ENCODE assay signal across 9 cellular contexts in the genomic region with DNA sequence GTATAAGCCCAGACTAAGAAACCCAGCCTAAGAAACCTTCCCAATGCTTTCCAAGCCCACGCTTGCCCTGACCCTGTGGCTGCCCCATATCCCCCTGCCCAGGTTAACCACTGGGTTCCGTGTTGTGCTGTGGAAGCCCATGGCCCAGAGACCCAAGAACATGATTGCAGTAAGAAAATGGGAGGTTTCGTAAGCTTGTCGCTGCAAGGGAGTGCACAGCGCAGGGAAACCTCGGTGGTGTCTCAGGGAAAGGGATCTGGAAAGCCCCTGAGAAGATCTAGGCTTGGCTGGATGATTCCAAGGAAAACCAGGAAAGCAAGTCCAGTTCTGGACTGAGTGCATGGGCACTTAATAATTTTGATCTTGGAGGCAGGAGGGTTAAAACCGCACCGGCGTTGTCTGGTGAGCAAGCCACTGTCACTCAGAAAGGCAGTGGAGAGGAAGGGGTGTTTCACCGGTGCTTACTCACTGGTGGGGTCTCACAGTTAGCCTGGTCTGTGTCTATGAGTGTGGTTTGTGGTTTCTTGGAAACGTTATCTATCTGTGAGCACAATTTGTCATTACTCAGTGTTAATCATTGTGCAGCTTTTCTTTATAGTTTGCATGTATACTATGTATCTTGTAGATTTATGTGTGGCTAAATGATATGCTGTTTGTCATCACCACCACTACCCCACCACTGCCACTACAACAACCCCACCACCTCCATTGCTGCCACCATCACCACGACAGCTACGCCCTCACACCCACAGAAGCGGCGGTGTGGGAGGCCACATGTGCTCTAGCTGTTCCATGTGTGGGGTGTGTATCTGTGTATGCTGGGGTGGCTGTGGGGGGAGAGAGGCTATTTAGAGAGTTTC. TPM values are rescaled to one million over a fixed set of nuclear protein-coding genes. Genes with fewer than 3 reads are reported as not detected.
DNase-seq lines count a peak whose midpoint lies in the region; ATAC-seq and TF ChIP-seq lines count a peak whose summit lies in the region.
"Had no signal": no experiment of that assay in that cellular context is flagged by ENCODE, and none has a peak within 500 bp of the region (broad histone marks: within the 10 kb centered on the region; RNA-seq: fewer than 3 reads in every experiment).

No MANE protein-coding gene starts in this region.

- POLR2A ChIA-PET in activated B cell treated with CpG ODN at 0.5 μM for 24 hours (lab: Charles Lee) = interaction anchor here (0.7 kb wide), 1 partner anchor 10 kb away, joined by 3 read pairs; no protein-coding TSS in a partner anchor

- peak overlapping the region; percentile 82 for H3K27ac Mint-ChIP-seq in activated naive CD4-positive, alpha-beta T cell treated with anti-CD3 and anti-CD28 coated beads, Interleukin-2, amount 50 U/mL, for 24 hours
- peak overlapping the region; percentile 47 for H3K27ac Mint-ChIP-seq in activated B cell treated with CpG ODN at 0.5 μM for 24 hours
- peak overlapping the region; percentile 23 for H3K27ac Mint-ChIP-seq in stimulated activated naive CD8-positive, alpha-beta T cell treated with anti-CD3 and anti-CD28 coated beads, Interleukin-15, Interleukin-2, amounts not matched to agents 100 ng/mL and 50 ng/mL, for 24 hours

- DNase-seq in activated naive CD4-positive, alpha-beta T cell treated with anti-CD3 and anti-CD28 coated beads, Interleukin-2, amount 50 U/mL, for 16 hours = no peak
- DNase-seq in activated B cell treated with CpG ODN at 0.5 μM for 24 hours (no peak), fibroblast of villous mesenchyme (ENCODE audit: low read depth) (peak; percentile 36), NCI-H345 (lab: John Stamatoyannopoulos, UW) (no peak), COLO829 (ENCODE audit: low spot score) (no peak), NCI-H2029 treated with DMSO at 0.1 percent for 48 hours (lab: John Stamatoyannopoulos, UW) (no peak)
- DNase-seq: esophagus squamous epithelium had no signal

- peak; percentile 79 for ATAC-seq in activated B cell treated with CpG ODN at 0.5 μM for 24 hours (ENCODE audit: low read depth)

- no peak for TF ChIP-seq CTCF in activated B cell treated with CpG ODN at 0.5 μM for 24 hours (IDR thresholded peaks at IDR 0.05)
- no peak for TF ChIP-seq CTCF in fibroblast of villous mesenchyme (IDR thresholded peaks at IDR 0.05; ENCODE audit: insufficient read depth, low read depth, low read length)

- peaks cover 14% of the 10 kb centered on the region for H3K4me1 Mint-ChIP-seq in activated naive CD4-positive, alpha-beta T cell treated with anti-CD3 and anti-CD28 coated beads, Interleukin-2, amount 50 U/mL, for 24 hours
- H3K4me1 Mint-ChIP-seq in activated B cell treated with CpG ODN at 0.5 μM for 24 hours = peaks cover 24% of the 10 kb centered on the region
- peaks cover 34% of the 10 kb centered on the region for H3K4me1 Mint-ChIP-seq in stimulated activated naive CD8-positive, alpha-beta T cell treated with anti-CD3 and anti-CD28 coated beads, Interleukin-15, Interleukin-2, amounts not matched to agents 100 ng/mL and 50 ng/mL, for 24 hours (ENCODE audit: low read depth)

- no peaks in the 10 kb centered on the region for H3K36me3 Mint-ChIP-seq in activated naive CD4-positive, alpha-beta T cell treated with anti-CD3 and anti-CD28 coated beads, Interleukin-2, amount 50 U/mL, for 24 hours
- no peaks in the 10 kb centered on the region for H3K36me3 Mint-ChIP-seq in activated B cell treated with CpG ODN at 0.5 μM for 24 hours (ENCODE audit: low read depth)
- H3K36me3 Mint-ChIP-seq in stimulated activated naive CD8-positive, alpha-beta T cell treated with anti-CD3 and anti-CD28 coated beads, Interleukin-15, Interleukin-2, amounts not matched to agents 100 ng/mL and 50 ng/mL, for 24 hours (ENCODE audit: low read depth) = no peaks in the 10 kb centered on the region

- no peak overlapping the region for H3K4me3 ChIP-seq in fibroblast of villous mesenchyme (ENCODE audit: low read depth, low read length)
- H3K4me3 ChIP-seq: esophagus squamous epithelium had no signal

- no peak overlapping the region for H3K4me3 Mint-ChIP-seq in activated naive CD4-positive, alpha-beta T cell treated with anti-CD3 and anti-CD28 coated beads, Interleukin-2, amount 50 U/mL, for 24 hours
- H3K4me3 Mint-ChIP-seq in activated B cell treated with CpG ODN at 0.5 μM for 24 hours = no peak overlapping the region
- no peak overlapping the region for H3K4me3 Mint-ChIP-seq in stimulated activated naive CD8-positive, alpha-beta T cell treated with anti-CD3 and anti-CD28 coated beads, Interleukin-15, Interleukin-2, amounts not matched to agents 100 ng/mL and 50 ng/mL, for 24 hours

- H3K27me3 Mint-ChIP-seq in activated naive CD4-positive, alpha-beta T cell treated with anti-CD3 and anti-CD28 coated beads, Interleukin-2, amount 50 U/mL, for 24 hours = no peaks in the 10 kb centered on the region
- H3K27me3 Mint-ChIP-seq in activated B cell treated with CpG ODN at 0.5 μM for 24 hours = peaks cover 10% of the 10 kb centered on the region
- peaks cover 7% of the 10 kb centered on the region for H3K27me3 Mint-ChIP-seq in stimulated activated naive CD8-positive, alpha-beta T cell treated with anti-CD3 and anti-CD28 coated beads, Interleukin-15, Interleukin-2, amounts not matched to agents 100 ng/mL and 50 ng/mL, for 24 hours

- no peaks in the 10 kb centered on the region for H3K9me3 Mint-ChIP-seq in activated naive CD4-positive, alpha-beta T cell treated with anti-CD3 and anti-CD28 coated beads, Interleukin-2, amount 50 U/mL, for 24 hours
- H3K9me3 Mint-ChIP-seq in activated B cell treated with CpG ODN at 0.5 μM for 24 hours = no peaks in the 10 kb centered on the region
- no peaks in the 10 kb centered on the region for H3K9me3 Mint-ChIP-seq in stimulated activated naive CD8-positive, alpha-beta T cell treated with anti-CD3 and anti-CD28 coated beads, Interleukin-15, Interleukin-2, amounts not matched to agents 100 ng/mL and 50 ng/mL, for 24 hours

- intact Hi-C loops in activated B cell treated with CpG ODN at 0.5 μM for 24 hours (cut with micrococcal nuclease) = no loop called here

- CTCF ChIA-PET in activated B cell treated with CpG ODN at 0.5 μM for 24 hours (lab: Charles Lee) = interaction anchor here (1.3 to 1.9 kb wide), 3 partner anchors 10 to 157 kb away, joined by 4 to 8 read pairs (median 5); no protein-coding TSS in a partner anchor

RNA-seq across cellular contexts. Expression of a gene that starts 53.3 kb away (rescaled TPM):
- total RNA-seq in activated B cell treated with CpG ODN at 0.5 μM for 24 hours (22.0 and 23.6 TPM in 2 replicates), fibroblast of villous mesenchyme (4.2 and 6.5 TPM in 2 replicates)

Comparison
In these comparisons a context has a peak if more than half of its experiments do, and no peak if none do; other contexts are left out.
1. H3K27ac Mint-ChIP-seq: peak in every context shown above with its lines; median percentile 82 in activated naive CD4-positive, alpha-beta T cell treated with anti-CD3 and anti-CD28 coated beads, Interleukin-2, amount 50 U/mL, for 24 hours; 47 in activated B cell treated with CpG ODN at 0.5 μM for 24 hours; 23 in stimulated activated naive CD8-positive, alpha-beta T cell treated with anti-CD3 and anti-CD28 coated beads, Interleukin-15, Interleukin-2, amounts not matched to agents 100 ng/mL and 50 ng/mL, for 24 hours.